Comparison of ENCODE assay signal across 9 cellular contexts in the genomic region with DNA sequence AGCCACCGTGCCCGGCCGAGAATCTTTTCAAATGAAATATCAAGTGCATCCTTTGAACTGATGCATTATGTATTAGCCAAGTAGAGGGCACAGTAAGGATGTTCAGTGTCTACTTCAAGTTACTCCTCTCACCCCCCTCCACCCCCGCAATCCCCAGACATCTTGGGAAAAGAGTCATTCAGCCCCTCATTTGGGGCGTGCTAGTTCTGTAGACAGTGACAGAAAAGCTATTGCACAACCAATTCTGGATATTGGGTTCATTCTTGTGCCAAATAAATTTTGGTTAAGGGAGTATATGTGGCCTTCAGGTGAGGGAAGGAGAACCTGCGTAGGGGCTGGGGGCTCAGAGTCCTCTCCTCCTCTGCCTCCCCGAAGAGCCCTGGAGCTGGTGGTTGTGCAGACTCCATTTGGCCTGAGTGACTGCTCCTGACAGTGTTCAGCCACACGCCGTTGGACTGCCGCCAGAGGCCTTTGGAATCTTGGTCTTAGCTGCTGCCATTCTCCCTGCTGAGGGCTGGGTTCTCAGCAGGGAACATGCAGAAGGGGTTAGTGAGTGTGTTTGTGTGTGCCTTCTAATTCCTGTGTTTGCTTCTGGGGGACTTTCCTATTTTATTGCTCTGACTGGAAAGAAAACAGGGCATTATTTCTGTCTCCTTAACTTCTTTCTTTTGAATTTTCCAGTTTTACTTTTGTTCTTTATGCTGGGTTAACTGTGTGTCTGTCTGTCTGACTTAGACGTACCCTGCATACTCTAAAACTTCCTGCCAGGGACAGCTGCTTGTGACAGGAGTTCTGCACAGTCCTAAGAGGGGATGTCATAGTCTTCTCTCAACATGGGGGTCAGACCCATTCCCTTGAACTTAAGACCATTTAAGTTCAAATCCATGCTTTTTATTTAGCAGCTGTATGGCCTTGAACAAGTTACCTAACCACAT. TPM values are rescaled to one million over a fixed set of nuclear protein-coding genes. Genes with fewer than 3 reads are reported as not detected.
A peak's percentile ranks its signal among the peaks of the same experiment; 100 is the strongest.
DNase-seq lines count a peak whose midpoint lies in the region; ATAC-seq and TF ChIP-seq lines count a peak whose summit lies in the region.
"Had no signal": no experiment of that assay in that cellular context is flagged by ENCODE, and none has a peak within 500 bp of the region (broad histone marks: within the 10 kb centered on the region; RNA-seq: fewer than 3 reads in every experiment).

No MANE protein-coding gene starts in this region.

- TF ChIP-seq CTCF in lung (IDR thresholded peaks at IDR 0.05; ENCODE audit: control extremely low read depth, extremely low read depth), result no peak

- H3K9me3 ChIP-seq in lung (ENCODE audit: control insufficient read depth in 2 of 2, insufficient read depth in 1 of 2, low read length in 1 of 2), result no peaks in the 10 kb centered on the region

- H3K36me3 ChIP-seq in lung (ENCODE audit: control insufficient read depth in 2 of 2, insufficient read depth in 2 of 2, low read length in 2 of 2), result no peaks in the 10 kb centered on the region

- H3K4me1 ChIP-seq in lung (ENCODE audit: control insufficient read depth in 2 of 2, insufficient read depth in 2 of 2, low read length in 2 of 2), result peaks cover 5 to 25% of the 10 kb centered on the region in 2 donors

- DNase-seq in NCI-H1694 treated with DMSO at 0.1 percent for 48 hours (lab: John Stamatoyannopoulos, UW), result peak; percentile 2
- no peak for DNase-seq in NCI-H1694 (lab: John Stamatoyannopoulos, UW)
- DNase-seq in cerebellum (ENCODE audit: low spot score), result peak; percentile 56
- DNase-seq in lung (ENCODE audit: low spot score), result peak; percentile 65
- DNase-seq in ureter (ENCODE audit: low spot score), result peak; percentile 79
- DNase-seq in SIG-M5 (lab: John Stamatoyannopoulos, UW), result no peak
- DNase-seq in activated CD4-positive, alpha-beta memory T cell treated with anti-CD3 and anti-CD28 coated beads, Interleukin-2, amount 10 ng/mL, durations not matched to agents 7 days and 5 days, result no peak

- H3K36me3 Mint-ChIP-seq in activated CD4-positive, alpha-beta memory T cell treated with anti-CD3 and anti-CD28 coated beads, Interleukin-2, amount 10 ng/mL, durations not matched to agents 7 days and 5 days (ENCODE audit: low read depth), result no peaks in the 10 kb centered on the region

- no peak overlapping the region for H3K4me3 ChIP-seq in lung

- H3K4me3 Mint-ChIP-seq in activated CD4-positive, alpha-beta memory T cell treated with anti-CD3 and anti-CD28 coated beads, Interleukin-2, amount 10 ng/mL, durations not matched to agents 7 days and 5 days, result no peak overlapping the region
- H3K4me3 Mint-ChIP-seq: activated T-helper 1 cell treated with anti-CD3 and anti-CD28 coated beads, Interleukin-12 subunit alpha, Interleukin-12 subunit beta, Interleukin-2, Interleukin-4 antibody, amounts not matched to agents 30 ng/mL and 10 ng/mL and 1 ng/mL, durations not matched to agents 14 hours and 24 hours and 36 hours had no signal

- peak overlapping the region; percentile 71 for H3K27ac ChIP-seq in lung (ENCODE audit: low read depth in 1 of 2, low read length in 1 of 2)

- ATAC-seq in lung (ENCODE audit: insufficient read depth, low FRiP score) (no peak), HG03280 (IDR thresholded peaks at IDR 0.05; ENCODE audit: unreplicated experiment) (no peak)

- 43 to 66% methylated on average over 11 of the region's 11 CpGs for WGBS in lung, 2 donors

- no peaks in the 10 kb centered on the region for H3K4me1 Mint-ChIP-seq in activated CD4-positive, alpha-beta memory T cell treated with anti-CD3 and anti-CD28 coated beads, Interleukin-2, amount 10 ng/mL, durations not matched to agents 7 days and 5 days

- POLR2A ChIA-PET in activated CD4-positive, alpha-beta memory T cell treated with anti-CD3 and anti-CD28 coated beads, Interleukin-2, amount 10 ng/mL, durations not matched to agents 7 days and 5 days (lab: Charles Lee), result no interaction called here

- peaks cover 1% of the 10 kb centered on the region for H3K27me3 Mint-ChIP-seq in activated CD4-positive, alpha-beta memory T cell treated with anti-CD3 and anti-CD28 coated beads, Interleukin-2, amount 10 ng/mL, durations not matched to agents 7 days and 5 days

- CTCF ChIA-PET in activated CD4-positive, alpha-beta memory T cell treated with anti-CD3 and anti-CD28 coated beads, Interleukin-2, amount 10 ng/mL, durations not matched to agents 7 days and 5 days (lab: Charles Lee), result no interaction called here

- no peaks in the 10 kb centered on the region for H3K27me3 ChIP-seq in lung (ENCODE audit: control insufficient read depth, insufficient read depth)

- no peaks in the 10 kb centered on the region for H3K9me3 Mint-ChIP-seq in activated CD4-positive, alpha-beta memory T cell treated with anti-CD3 and anti-CD28 coated beads, Interleukin-2, amount 10 ng/mL, durations not matched to agents 7 days and 5 days
- H3K9me3 Mint-ChIP-seq: activated T-helper 1 cell treated with anti-CD3 and anti-CD28 coated beads, Interleukin-12 subunit alpha, Interleukin-12 subunit beta, Interleukin-2, Interleukin-4 antibody, amounts not matched to agents 30 ng/mL and 10 ng/mL and 1 ng/mL, durations not matched to agents 14 hours and 24 hours and 36 hours had no signal

- no peak overlapping the region for H3K27ac Mint-ChIP-seq in activated CD4-positive, alpha-beta memory T cell treated with anti-CD3 and anti-CD28 coated beads, Interleukin-2, amount 10 ng/mL, durations not matched to agents 7 days and 5 days
- H3K27ac Mint-ChIP-seq: activated T-helper 1 cell treated with anti-CD3 and anti-CD28 coated beads, Interleukin-12 subunit alpha, Interleukin-12 subunit beta, Interleukin-2, Interleukin-4 antibody, amounts not matched to agents 30 ng/mL and 10 ng/mL and 1 ng/mL, durations not matched to agents 14 hours and 24 hours and 36 hours had no signal

RNA-seq across cellular contexts. Expression of gene RARB, which starts 21.0 kb away (rescaled TPM):
- 11.6 TPM for total RNA-seq in cerebellum
- 10 to 100 TPM in 1 of 2 donors, 1 to 10 TPM in 1; 5.4 to 24.5 TPM for total RNA-seq in lung
- 1 to 10 TPM; 1.5 to 2.8 TPM for polyA plus RNA-seq in lung
- 14.0 TPM for total RNA-seq in ureter
- not detected for total RNA-seq in activated CD4-positive, alpha-beta memory T cell treated with anti-CD3 and anti-CD28 coated beads, Interleukin-2, amount 10 ng/mL, durations not matched to agents 7 days and 5 days
- total RNA-seq: activated T-helper 1 cell treated with anti-CD3 and anti-CD28 coated beads, Interleukin-12 subunit alpha, Interleukin-12 subunit beta, Interleukin-2, Interleukin-4 antibody, amounts not matched to agents 30 ng/mL and 10 ng/mL and 1 ng/mL, durations not matched to agents 14 hours and 24 hours and 36 hours had no signal

Comparison
In these comparisons a context has a peak if more than half of its experiments do, and no peak if none do; other contexts are left out.
1. DNase-seq: peak in NCI-H1694 treated with DMSO at 0.1 percent for 48 hours (single experiment), cerebellum (single experiment), lung (single experiment) and ureter (single experiment); none in NCI-H1694 (single experiment), SIG-M5 (single experiment) and activated CD4-positive, alpha-beta memory T cell treated with anti-CD3 and anti-CD28 coated beads, Interleukin-2, amount 10 ng/mL, durations not matched to agents 7 days and 5 days (single experiment).
2. RNA of gene RARB, which starts 21.0 kb away (total RNA-seq): 5.4 to 24.5 TPM in lung, 14.0 TPM in ureter (single experiment) and 11.6 TPM in cerebellum (single experiment); not detected in activated CD4-positive, alpha-beta memory T cell treated with anti-CD3 and anti-CD28 coated beads, Interleukin-2, amount 10 ng/mL, durations not matched to agents 7 days and 5 days; every median in the first group is over 4 times any median in the second.